ENCODE assay signal across 9 cellular contexts in genomic region chr11:130042093-130042591, GRCh38. TPM values are rescaled to one million over a fixed set of nuclear protein-coding genes. Genes with fewer than 3 reads are reported as not detected.
DNase-seq lines count a peak whose midpoint lies in the region; TF ChIP-seq lines count a peak whose summit lies in the region.
"Had no signal": no experiment of that assay in that cellular context is flagged by ENCODE, and none has a peak within 500 bp of the region (broad histone marks: within the 10 kb centered on the region; RNA-seq: fewer than 3 reads in every experiment).

No MANE protein-coding gene starts in this region.

- no peaks in the 10 kb centered on the region for H3K79me2 ChIP-seq in mammary epithelial cell (ENCODE audit: insufficient read depth, low read length)

- no peaks in the 10 kb centered on the region for H3K27me3 ChIP-seq in mammary epithelial cell (ENCODE audit: insufficient read depth, low read length)
- H3K27me3 ChIP-seq in neuronal stem cell (ENCODE audit: control insufficient read depth in 3 of 3, insufficient read depth in 3 of 3, low read depth in 1 of 3, low read length in 3 of 3): no peaks in the 10 kb centered on the region
- no peaks in the 10 kb centered on the region for H3K27me3 ChIP-seq in BE2C

- peak overlapping the region; percentile 72 for H2BK5ac ChIP-seq in neuronal stem cell (ENCODE audit: low read length)

- intact Hi-C loops in mammary epithelial cell (cut with micrococcal nuclease): no loop called here
- intact Hi-C loops in posterior cingulate gyrus (cut with DNase I): no loop called here

- WGBS in mammary epithelial cell (ENCODE audit: low coverage, missing lambda C conversion rate): 71% methylated on average over 14 of the region's 16 CpGs
- WGBS in neuronal stem cell (ENCODE audit: extremely low coverage in 2 of 2, insufficient read length in 2 of 2, insufficient replicate concordance in 1 of 2), 2 donors: no CpG with 5 or more reads among the region's 16 CpGs

- H3K4ac ChIP-seq in neuronal stem cell (ENCODE audit: low read length): no peak overlapping the region

- H3K14ac ChIP-seq in neuronal stem cell (ENCODE audit: low read length): no peak overlapping the region

- dilution Hi-C loops in mammary epithelial cell (cut with HindIII; ENCODE audit: low sequenced_read_pairs): no loop called here

- in situ Hi-C loops in mammary epithelial cell (cut with MboI; ENCODE audit: low sequenced_read_pairs in 2 of 2): no loop called here

- no peak overlapping the region for H2BK120ac ChIP-seq in neuronal stem cell (ENCODE audit: low read depth, low read length)

- TF ChIP-seq CTCF in mammary epithelial cell (conservative IDR thresholded peaks at IDR 0.05 in 1 of 2, IDR thresholded peaks at IDR 0.05 in 1 of 2; ENCODE audit: extremely low read depth in 1 of 2, insufficient read depth in 1 of 2, low read depth in 1 of 2, low read length in 2 of 2) (no peak), BE2C (IDR thresholded peaks at IDR 0.05; ENCODE audit: low read depth, low read length) (no peak)

- no peak overlapping the region for H4K8ac ChIP-seq in neuronal stem cell (ENCODE audit: low read depth, low read length)

- H4K91ac ChIP-seq in neuronal stem cell (ENCODE audit: low read depth, low read length, poor library complexity): no peak overlapping the region

- H4K20me1 ChIP-seq in mammary epithelial cell (ENCODE audit: insufficient read depth, low read length): no peaks in the 10 kb centered on the region

- H3K36me3 ChIP-seq in mammary epithelial cell (ENCODE audit: insufficient read depth, low read length) (no peaks in the 10 kb centered on the region), neuronal stem cell (replicated peaks in 1 of 2; ENCODE audit: control insufficient read depth in 2 of 2, insufficient read depth in 2 of 2, low read length in 2 of 2) (no peaks in the 10 kb centered on the region), BE2C (no peaks in the 10 kb centered on the region)

- DNase-seq in ELR (ENCODE audit: low read depth) (peak; percentile 96), NCI-H2029 treated with DMSO at 0.1 percent for 48 hours (lab: John Stamatoyannopoulos, UW) (peak; percentile 80), mammary epithelial cell (peak; percentile 91), neuronal stem cell (ENCODE audit: low spot score) (no peak), BE2C (no peak), posterior cingulate gyrus (no peak), activated gamma-delta T cell (lab: John Stamatoyannopoulos, UW) (no peak)
- DNase-seq: activated CD8-positive, alpha-beta T cell treated with anti-CD3 and anti-CD28 coated beads for 36 hours; NCI-H526 had no signal

- peak overlapping the region; percentile 8 for H3K23ac ChIP-seq in neuronal stem cell (ENCODE audit: low read depth, low read length, poor library complexity)

- H2BK12ac ChIP-seq in neuronal stem cell (ENCODE audit: low read length): peak overlapping the region; percentile 84

- CTCF ChIA-PET in mammary epithelial cell (lab: Charles Lee; ENCODE audit: low non-redundant PET): no interaction called here

- H3K18ac ChIP-seq in neuronal stem cell (ENCODE audit: low read length): peak overlapping the region; percentile 91

- H2AK5ac ChIP-seq in neuronal stem cell (ENCODE audit: low read depth, low read length): peak overlapping the region; percentile 20

- peak overlapping the region; percentile 59 for H2AFZ ChIP-seq in mammary epithelial cell (ENCODE audit: low read depth, low read length)
- H2AFZ ChIP-seq in neuronal stem cell (ENCODE audit: low read length): no peak overlapping the region

- no peak overlapping the region for H3K9ac ChIP-seq in mammary epithelial cell (ENCODE audit: insufficient read depth, low read length)
- H3K9ac ChIP-seq in neuronal stem cell (ENCODE audit: low read depth, low read length, poor library complexity): no peak overlapping the region

- no peaks in the 10 kb centered on the region for H3K79me1 ChIP-seq in neuronal stem cell (ENCODE audit: low read depth, low read length)

- H3K4me1 ChIP-seq in mammary epithelial cell (ENCODE audit: insufficient read depth, low read length): peaks cover 24% of the 10 kb centered on the region
- peaks cover 7 to 9% of the 10 kb centered on the region in 2 donors for H3K4me1 ChIP-seq in neuronal stem cell (ENCODE audit: control insufficient read depth in 2 of 2, insufficient read depth in 1 of 2, low read depth in 1 of 2, low read length in 2 of 2)
- no peaks in the 10 kb centered on the region for H3K4me1 ChIP-seq in BE2C

- no TSS peak for BruUV-seq in mammary epithelial cell (replicated peaks; lab: Mats Ljungman, UMichigan)

- H3K4me2 ChIP-seq in mammary epithelial cell (ENCODE audit: insufficient read depth, low read depth, low read length) (no peak overlapping the region), neuronal stem cell (ENCODE audit: insufficient read depth, low read length, poor library complexity, severe bottlenecking) (no peak overlapping the region)

- H2BK15ac ChIP-seq in neuronal stem cell (ENCODE audit: low read length): no peak overlapping the region

- no peak overlapping the region for H3K27ac ChIP-seq in mammary epithelial cell (ENCODE audit: insufficient read depth, low read depth, low read length)
- no peak overlapping the region for H3K27ac ChIP-seq in neuronal stem cell (replicated peaks; ENCODE audit: low read length)

- H3K9me3 ChIP-seq in mammary epithelial cell (replicated peaks; ENCODE audit: insufficient read depth, low read length) (no peaks in the 10 kb centered on the region), neuronal stem cell (replicated peaks in 1 of 2; ENCODE audit: control insufficient read depth in 2 of 2, insufficient read depth in 1 of 2, low read depth in 1 of 2, low read length in 2 of 2) (peaks cover 3 to 10% of the 10 kb centered on the region in 2 donors), BE2C (no peaks in the 10 kb centered on the region)

- no peak overlapping the region for H3K4me3 ChIP-seq in mammary epithelial cell (replicated peaks in 1 of 3; ENCODE audit: insufficient read depth in 1 of 3, low read depth in 2 of 3, low read length in 3 of 3)
- no peak overlapping the region for H3K4me3 ChIP-seq in neuronal stem cell (ENCODE audit: low read length in 2 of 2)
- H3K4me3 ChIP-seq in BE2C (ENCODE audit: low read depth, low read length): no peak overlapping the region

RNA-seq across cellular contexts. Expression of gene APLP2, which starts 27.6 kb away (rescaled TPM):
- 100 to 1,000 TPM; 348 to 450 TPM for total RNA-seq in mammary epithelial cell
- polyA plus RNA-seq in mammary epithelial cell: 319 TPM
- 177 TPM for polyA minus RNA-seq in mammary epithelial cell
- 210 TPM for polyA plus RNA-seq in neuronal stem cell (2013, experiment 1 of 2)
- 208 TPM for polyA plus RNA-seq in neuronal stem cell (2013, experiment 2 of 2)
- polyA plus RNA-seq in BE2C (2012; ENCODE audit: insufficient read depth, insufficient read length, low read depth): 156 TPM

RNA-seq across cellular contexts. Expression of gene PRDM10, which starts 39.5 kb away (rescaled TPM):
- total RNA-seq in mammary epithelial cell: 1 to 10 TPM; 6.5 to 6.6 TPM
- 6.3 TPM for polyA plus RNA-seq in mammary epithelial cell
- 80.9 TPM for polyA minus RNA-seq in mammary epithelial cell
- 4.6 TPM for polyA plus RNA-seq in neuronal stem cell (2013, experiment 1 of 2)
- polyA plus RNA-seq in neuronal stem cell (2013, experiment 2 of 2): 4.9 TPM
- polyA plus RNA-seq in BE2C (2012; ENCODE audit: insufficient read depth, insufficient read length, low read depth): 5.4 TPM

Comparison
In these comparisons a context has a peak if more than half of its experiments do, and no peak if none do; other contexts are left out.
1. DNase-seq: peak in ELR (single experiment), NCI-H2029 treated with DMSO at 0.1 percent for 48 hours (single experiment) and mammary epithelial cell (single experiment); none in neuronal stem cell (single experiment), BE2C (single experiment), posterior cingulate gyrus (0 of 10) and activated gamma-delta T cell (single experiment).